Comparison of ENCODE assay signal across 2 cellular contexts in the genomic region with DNA sequence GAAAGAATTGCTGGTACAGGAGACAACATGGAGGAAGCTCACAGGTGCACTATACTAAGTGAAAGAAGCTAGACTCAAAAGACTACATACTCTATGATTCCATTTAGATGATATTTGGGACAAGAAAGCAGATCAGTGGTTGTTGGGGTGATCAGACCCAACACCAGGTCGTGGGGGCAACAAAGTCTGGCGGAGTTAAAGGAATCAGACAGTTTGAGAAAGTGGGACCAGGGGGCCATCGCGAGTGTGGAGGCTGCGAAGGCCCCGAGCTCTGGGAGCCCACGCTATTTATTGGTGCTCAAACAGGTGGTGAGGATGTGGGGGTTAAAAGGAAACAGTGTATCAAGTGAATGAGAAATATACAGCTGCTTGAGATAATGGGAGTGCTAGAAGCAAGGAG.
TF ChIP-seq lines count a peak whose summit lies in the region.

No MANE protein-coding gene starts in this region.

TF ChIP-seq in HCT116, 20 proteins besides CTCF, POLR2A, EP300 and RAD21:
- TF ChIP-seq CBX3 (IDR thresholded peaks at IDR 0.05; ENCODE audit: low read depth) (0 out of 2 replicates have a peak, but pooled peaks have one; percentile 17), EZH2phosphoT487 (IDR thresholded peaks at IDR 0.05; ENCODE audit: borderline replicate concordance) (no peak), CEBPB (IDR thresholded peaks at IDR 0.05; ENCODE audit: low read depth) (no peak), SIN3A (IDR thresholded peaks at IDR 0.05; ENCODE audit: low read depth) (no peak)
TF ChIP-seq in HCT116: peak in this region for 1.

TF ChIP-seq in K562, 482 proteins besides CTCF, POLR2A, EP300 and RAD21:
- no peak for TF ChIP-seq HDGF (IDR thresholded peaks at IDR 0.05)
- no peak for TF ChIP-seq PHF20 (IDR thresholded peaks at IDR 0.05; ENCODE audit: partially characterized antibody)
- TF ChIP-seq MAZ (CRISPR knock-in tag; conservative IDR thresholded peaks at IDR 0.05 in 1 of 2, IDR thresholded peaks at IDR 0.05 in 1 of 2): no peak
- TF ChIP-seq TCF7L2 (IDR thresholded peaks at IDR 0.05; ENCODE audit: low read depth, low read length): no peak
- TF ChIP-seq TRIM28 (IDR thresholded peaks at IDR 0.05): peak; percentile 62; the same call in 1 of the 2 replicates
